In the genomic region with DNA sequence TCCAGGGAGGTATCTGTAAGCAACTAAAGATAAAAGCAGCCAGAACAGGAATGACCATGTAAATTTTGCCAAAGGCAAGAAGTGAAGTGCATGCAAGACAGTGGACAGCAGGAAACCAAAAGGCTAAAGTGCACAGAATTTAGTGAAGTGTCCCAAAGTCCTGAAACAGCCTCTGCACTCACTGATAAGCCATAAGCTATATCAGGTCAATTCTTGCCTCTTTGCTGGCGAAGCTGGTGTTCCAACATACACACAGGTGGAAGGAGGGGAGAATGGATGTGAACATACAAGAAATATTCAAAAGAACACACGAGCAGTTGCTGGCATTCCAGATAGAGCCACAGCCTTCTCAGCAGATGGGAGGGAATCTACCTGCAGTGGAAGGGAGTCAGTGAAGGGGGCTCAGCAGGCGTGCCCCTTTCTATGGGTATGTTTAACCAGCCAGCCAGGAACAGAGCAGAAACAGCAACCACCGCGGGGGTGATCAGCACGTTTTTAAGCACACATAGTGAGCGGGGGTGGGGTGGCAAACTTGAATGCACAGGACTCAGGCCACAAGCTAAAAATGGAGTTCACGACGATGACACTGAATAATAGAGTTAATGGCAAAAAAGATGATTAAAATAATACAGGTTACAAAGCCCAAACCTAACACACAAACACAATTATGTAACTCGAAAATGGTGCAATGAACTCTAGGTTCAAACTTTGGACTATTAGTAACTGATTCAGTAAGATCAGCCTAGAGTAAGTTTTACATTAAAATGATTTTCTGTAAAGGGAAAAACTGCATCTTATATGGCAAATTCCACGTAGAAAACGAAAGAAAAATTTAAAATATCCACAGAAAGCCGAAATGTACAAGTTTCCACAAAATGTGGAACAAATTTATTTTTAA, we compare ENCODE assay signal across 8 cellular contexts. TPM values are rescaled to one million over a fixed set of nuclear protein-coding genes. Genes with fewer than 3 reads are reported as not detected.
DNase-seq lines count a peak whose midpoint lies in the region; ATAC-seq, FAIRE-seq and TF ChIP-seq lines count a peak whose summit lies in the region.

No MANE protein-coding gene starts in this region.

- H3K36me3 ChIP-seq in PC-9 (ENCODE audit: low read depth) (no peaks in the 10 kb centered on the region), kidney (ENCODE audit: control insufficient read depth in 1 of 2, insufficient read depth in 2 of 2, low read length in 2 of 2) (peaks cover 0 to 12% of the 10 kb centered on the region in 2 donors)

- no peaks in the 10 kb centered on the region for H4K20me1 ChIP-seq in PC-9 (ENCODE audit: insufficient read depth)

- no peaks in the 10 kb centered on the region; the same call in 1 of the 2 replicates for H3F3A ChIP-seq in PC-9 (ENCODE audit: insufficient read depth, low read depth)

- ATAC-seq in HG03139 (IDR thresholded peaks at IDR 0.05; ENCODE audit: unreplicated experiment): no peak
- no peak for ATAC-seq in HG02678 (IDR thresholded peaks at IDR 0.05; ENCODE audit: unreplicated experiment)

- H3K9me3 ChIP-seq in PC-9 (ENCODE audit: insufficient read depth, low read depth): no peaks in the 10 kb centered on the region
- H3K9me3 ChIP-seq in kidney (ENCODE audit: control insufficient read depth in 1 of 2, low read length in 2 of 2): no peaks in the 10 kb centered on the region

- peak in 1 of 2 experiments; percentile 8 for DNase-seq in PC-9
- peak; percentile 31 for DNase-seq in astrocyte of the hippocampus (ENCODE audit: low read depth, low spot score)
- DNase-seq in kidney: no peak
- DNase-seq in stimulated activated CD4-positive, alpha-beta T cell treated with anti-CD3 and anti-CD28 coated beads, Interleukin-4, amount 100 ng/mL, for 1 hour: peak; percentile 35
- DNase-seq in T1000 (lab: John Stamatoyannopoulos, UW): no peak

- POLR2A ChIA-PET in PC-9 (lab: Charles Lee; ENCODE audit: unreplicated experiment): no interaction called here

- H3K9ac ChIP-seq in kidney (ENCODE audit: low read length in 2 of 2): peak overlapping the region; percentile 90

- FAIRE-seq in kidney (lab: Jason Lieb, UNC): no peak

- intact Hi-C loops in PC-9 (cut with micrococcal nuclease; ENCODE audit: unreplicated experiment) (no loop called here), kidney (cut with DNase I) (no loop called here)

- H3K27me3 ChIP-seq in PC-9 (ENCODE audit: insufficient read depth, low read depth): no peaks in the 10 kb centered on the region

- no peaks in the 10 kb centered on the region for H3K9me2 ChIP-seq in PC-9 (ENCODE audit: insufficient read depth)

- CTCF ChIA-PET in PC-9 (lab: Charles Lee): no interaction called here

- peaks cover 21% of the 10 kb centered on the region for H3K4me1 ChIP-seq in PC-9 (replicated peaks; ENCODE audit: insufficient read depth)
- peaks cover 9% of the 10 kb centered on the region in 2 donors for H3K4me1 ChIP-seq in kidney (ENCODE audit: control insufficient read depth in 1 of 2, insufficient read depth in 1 of 2, low read depth in 1 of 2, low read length in 2 of 2)

- peak overlapping the region; percentile 87; the same call in 1 of the 2 replicates for H2AFZ ChIP-seq in PC-9

- peak overlapping the region; percentile 77 for H3K4me3 ChIP-seq in GM12875 (ENCODE audit: low read depth, low read length)
- H3K4me3 ChIP-seq in PC-9: peak overlapping the region; percentile 65
- H3K4me3 ChIP-seq in kidney (ENCODE audit: low read length in 2 of 2): peak overlapping the region; percentile 89 to 91

- no peaks in the 10 kb centered on the region for H3K79me2 ChIP-seq in PC-9 (ENCODE audit: low read depth)

- TF ChIP-seq CTCF in GM12875 (IDR thresholded peaks at IDR 0.05; ENCODE audit: borderline replicate concordance, insufficient read depth, low read depth, low read length): no peak
- no peak for TF ChIP-seq CTCF in PC-9 (conservative IDR thresholded peaks at IDR 0.05)
- no peak for TF ChIP-seq CTCF in kidney (IDR thresholded peaks at IDR 0.05; ENCODE audit: borderline replicate concordance, extremely low read depth, insufficient read depth)

- H3K27ac ChIP-seq in PC-9 (peak overlapping the region; percentile 19; the same call in 1 of the 2 replicates), kidney (ENCODE audit: low read depth in 2 of 2, low read length in 2 of 2) (peak overlapping the region; percentile 92)

- peak overlapping the region; percentile 73 for H3K4me2 ChIP-seq in PC-9

- no TSS peak for BruUV-seq in PC-9 (replicated peaks; lab: Mats Ljungman, UMichigan)

RNA-seq across cellular contexts. Expression of a gene that starts 1.2 kb away (rescaled TPM):
- total RNA-seq in PC-9 (2021) (45.7 and 53.8 TPM in 2 replicates), kidney (51.9 TPM)
- polyA plus RNA-seq in kidney (ENCODE audit: insufficient read depth, low read depth, low replicate concordance): 210 TPM

RNA-seq across cellular contexts. Expression of a gene that starts 55.3 kb away (rescaled TPM):
- total RNA-seq in PC-9 (2021) (not detected in 2 replicates), kidney (not detected)
- 0.56 TPM for polyA plus RNA-seq in kidney (ENCODE audit: insufficient read depth, low read depth, low replicate concordance)

Comparison
In these comparisons a context has a peak if more than half of its experiments do, and no peak if none do; other contexts are left out.
1. DNase-seq: peak in astrocyte of the hippocampus (single experiment) and stimulated activated CD4-positive, alpha-beta T cell treated with anti-CD3 and anti-CD28 coated beads, Interleukin-4, amount 100 ng/mL, for 1 hour (single experiment); none in kidney (single experiment) and T1000 (single experiment).
2. Peak in every context shown above with its lines, with median percentiles within 50 percentile points of each other: H3K4me3 ChIP-seq.